ENCODE assay signal across 8 cellular contexts in genomic region chr5:132293066-132293991, GRCh38. TPM values are rescaled to one million over a fixed set of nuclear protein-coding genes. Genes with fewer than 3 reads are reported as not detected.
A peak's percentile ranks its signal among the peaks of the same experiment; 100 is the strongest.
DNase-seq lines count a peak whose midpoint lies in the region; ATAC-seq and TF ChIP-seq lines count a peak whose summit lies in the region.

No MANE protein-coding gene starts in this region.

- peak overlapping the region; percentile 99 to 100 (median 99) for H3K27ac Mint-ChIP-seq in CD14-positive monocyte
- H3K27ac Mint-ChIP-seq in activated CD4-positive, alpha-beta memory T cell treated with anti-CD3 and anti-CD28 coated beads, Interleukin-2, amount 10 ng/mL, durations not matched to agents 7 days and 5 days = no peak overlapping the region

- H3K27me3 ChIP-seq in HL-60 (ENCODE audit: insufficient read depth, poor library complexity, severe bottlenecking) (no peaks in the 10 kb centered on the region), lung (ENCODE audit: control insufficient read depth, insufficient read depth) (no peaks in the 10 kb centered on the region)

- POLR2A ChIA-PET in activated CD4-positive, alpha-beta memory T cell treated with anti-CD3 and anti-CD28 coated beads, Interleukin-2, amount 10 ng/mL, durations not matched to agents 7 days and 5 days (lab: Charles Lee) = interaction anchor here (0.8 to 1.3 kb wide), 4 partner anchors 76 to 202 kb away, joined by 3 to 5 read pairs (median 3); partner anchors contain the start of genes IRF1 and SLC22A5

- CTCF ChIA-PET in activated CD4-positive, alpha-beta memory T cell treated with anti-CD3 and anti-CD28 coated beads, Interleukin-2, amount 10 ng/mL, durations not matched to agents 7 days and 5 days (lab: Charles Lee) = interaction anchor here (0.8 to 2.7 kb wide), 9 partner anchors 9 to 213 kb away, joined by 3 to 13 read pairs (median 4); partner anchors contain the start of gene SLC22A5

- H3K27ac ChIP-seq in HL-60 (replicated peaks) (peak overlapping the region; percentile 100), lung (ENCODE audit: low read depth in 1 of 2, low read length in 1 of 2) (peak overlapping the region; percentile 90 to 93)

- WGBS in lung, 2 donors = 1 to 2% methylated on average over 42 to 50 of the region's 50 CpGs

- peaks cover 58% of the 10 kb centered on the region for H3K4me1 Mint-ChIP-seq in CD14-positive monocyte
- peaks cover 30% of the 10 kb centered on the region for H3K4me1 Mint-ChIP-seq in activated CD4-positive, alpha-beta memory T cell treated with anti-CD3 and anti-CD28 coated beads, Interleukin-2, amount 10 ng/mL, durations not matched to agents 7 days and 5 days

- no peaks in the 10 kb centered on the region for H3K27me3 Mint-ChIP-seq in CD14-positive monocyte (ENCODE audit: low read depth in 3 of 3)
- H3K27me3 Mint-ChIP-seq in activated CD4-positive, alpha-beta memory T cell treated with anti-CD3 and anti-CD28 coated beads, Interleukin-2, amount 10 ng/mL, durations not matched to agents 7 days and 5 days = peaks cover 5% of the 10 kb centered on the region

- H3K36me3 ChIP-seq in lung (ENCODE audit: control insufficient read depth in 2 of 2, insufficient read depth in 2 of 2, low read length in 2 of 2) = no peaks in the 10 kb centered on the region

- no peaks in the 10 kb centered on the region for H3K4me1 ChIP-seq in lung (ENCODE audit: control insufficient read depth in 2 of 2, insufficient read depth in 2 of 2, low read length in 2 of 2)

- peak overlapping the region; percentile 96 to 98 for H3K4me3 Mint-ChIP-seq in CD14-positive monocyte
- peak overlapping the region; percentile 87 for H3K4me3 Mint-ChIP-seq in activated CD4-positive, alpha-beta memory T cell treated with anti-CD3 and anti-CD28 coated beads, Interleukin-2, amount 10 ng/mL, durations not matched to agents 7 days and 5 days

- peak overlapping the region; percentile 73 for H3K4me3 ChIP-seq in HL-60 (replicated peaks; ENCODE audit: insufficient read depth, low read length)
- peak overlapping the region; percentile 44 for H3K4me3 ChIP-seq in lung

- DNase-seq in CD14-positive monocyte (ENCODE audit: low spot score) = peak; percentile 89
- DNase-seq in HL-60 (ENCODE audit: low read depth in 1 of 2, low spot score in 1 of 2) = peak; percentile 60 to 85
- DNase-seq in NCI-H82 (lab: John Stamatoyannopoulos, UW) = peak; percentile 98
- peak; percentile 56 for DNase-seq in activated CD4-positive, alpha-beta memory T cell treated with anti-CD3 and anti-CD28 coated beads, Interleukin-2, amount 10 ng/mL, durations not matched to agents 7 days and 5 days
- peak; percentile 88 for DNase-seq in ecto neural progenitor cell (ENCODE audit: low spot score)
- DNase-seq in lung (ENCODE audit: low spot score) = peak; percentile 85
- peak in 2 of 3 donors; percentile 23 to 69 for DNase-seq in stimulated activated CD4-positive, alpha-beta T cell treated with anti-CD3 and anti-CD28 coated beads, TNF-alpha, amount 100 ng/mL, for 1 hour (ENCODE audit: low read depth in 3 of 3, low spot score in 1 of 3)

- intact Hi-C loops in CD14-positive monocyte (cut with micrococcal nuclease) = loop anchor here (5.0 to 10.0 kb wide), 3 partner anchors 194 to 571 kb away; partner anchors contain the start of genes GDF9 (in 1 of the 2), IRF1 (in 1 of the 2) and UQCRQ (in 1 of the 2)

- peaks cover 0 to 4% (median 2%) of the 10 kb centered on the region in 7 donors for H3K9me3 Mint-ChIP-seq in CD14-positive monocyte
- no peaks in the 10 kb centered on the region for H3K9me3 Mint-ChIP-seq in activated CD4-positive, alpha-beta memory T cell treated with anti-CD3 and anti-CD28 coated beads, Interleukin-2, amount 10 ng/mL, durations not matched to agents 7 days and 5 days

- ATAC-seq in GM19452 (IDR thresholded peaks at IDR 0.05; ENCODE audit: unreplicated experiment) = peak; percentile 43
- ATAC-seq in lung (ENCODE audit: insufficient read depth, low FRiP score) = peak; percentile 53

- peaks cover 13 to 18% of the 10 kb centered on the region in 2 donors for H3K36me3 Mint-ChIP-seq in CD14-positive monocyte
- H3K36me3 Mint-ChIP-seq in activated CD4-positive, alpha-beta memory T cell treated with anti-CD3 and anti-CD28 coated beads, Interleukin-2, amount 10 ng/mL, durations not matched to agents 7 days and 5 days (ENCODE audit: low read depth) = no peaks in the 10 kb centered on the region

- TF ChIP-seq CTCF in CD14-positive monocyte (IDR thresholded peaks at IDR 0.05) = no peak
- TF ChIP-seq CTCF in HL-60 (IDR thresholded peaks at IDR 0.05; ENCODE audit: insufficient read depth, low read length) = no peak
- no peak for TF ChIP-seq CTCF in lung (IDR thresholded peaks at IDR 0.05; ENCODE audit: control extremely low read depth, extremely low read depth)

- H3K9me3 ChIP-seq in lung (ENCODE audit: control insufficient read depth in 2 of 2, insufficient read depth in 1 of 2, low read length in 1 of 2) = no peaks in the 10 kb centered on the region

RNA-seq across cellular contexts. Expression of gene SLC22A4, which starts 0.9 kb away (rescaled TPM):
- polyA plus RNA-seq in CD14-positive monocyte = 10 to 100 TPM; 12.2 to 13.0 TPM
- under 1 TPM; 0.10 to 0.28 TPM for total RNA-seq in activated CD4-positive, alpha-beta memory T cell treated with anti-CD3 and anti-CD28 coated beads, Interleukin-2, amount 10 ng/mL, durations not matched to agents 7 days and 5 days
- total RNA-seq in lung = 10 to 100 TPM; 10.9 to 18.1 TPM
- polyA plus RNA-seq in lung = 10 to 100 TPM in 1 of 2 donors, 1 to 10 TPM in 1; 3.6 to 15.7 TPM

RNA-seq across cellular contexts. Expression of gene PDLIM4, which starts 35.8 kb away (rescaled TPM):
- not detected for polyA plus RNA-seq in CD14-positive monocyte
- not detected for total RNA-seq in activated CD4-positive, alpha-beta memory T cell treated with anti-CD3 and anti-CD28 coated beads, Interleukin-2, amount 10 ng/mL, durations not matched to agents 7 days and 5 days
- total RNA-seq in lung = 10 to 100 TPM in 1 of 2 donors, 1 to 10 TPM in 1; 7.3 to 13.8 TPM
- polyA plus RNA-seq in lung = 10 to 100 TPM in 1 of 2 donors, 1 to 10 TPM in 1; 8.3 to 10.9 TPM

Comparison
In these comparisons a context has a peak if more than half of its experiments do, and no peak if none do; other contexts are left out.
1. Peak in every context shown above with its lines: DNase-seq, ATAC-seq, H3K4me3 ChIP-seq and H3K27ac ChIP-seq.
2. DNase-seq: peak in every context shown above with its lines; median percentile 98 in NCI-H82; 89 in CD14-positive monocyte; 88 in ecto neural progenitor cell; 85 in lung; 72 in HL-60; 56 in activated CD4-positive, alpha-beta memory T cell treated with anti-CD3 and anti-CD28 coated beads, Interleukin-2, amount 10 ng/mL, durations not matched to agents 7 days and 5 days; 46 in stimulated activated CD4-positive, alpha-beta T cell treated with anti-CD3 and anti-CD28 coated beads, TNF-alpha, amount 100 ng/mL, for 1 hour.
3. RNA of gene SLC22A4, which starts 0.9 kb away (total RNA-seq): 10.9 to 18.1 TPM in lung; 0.10 to 0.28 TPM in activated CD4-positive, alpha-beta memory T cell treated with anti-CD3 and anti-CD28 coated beads, Interleukin-2, amount 10 ng/mL, durations not matched to agents 7 days and 5 days; every median in the first group is over 4 times any median in the second.
4. RNA of gene PDLIM4, which starts 35.8 kb away (total RNA-seq): 7.3 to 13.8 TPM in lung; not detected in activated CD4-positive, alpha-beta memory T cell treated with anti-CD3 and anti-CD28 coated beads, Interleukin-2, amount 10 ng/mL, durations not matched to agents 7 days and 5 days; every median in the first group is over 4 times any median in the second.